In genomic region chr17:70254735-70255460, GRCh38 we compare ENCODE assay signal across 2 cellular contexts.
A peak's percentile ranks its signal among the peaks of the same experiment; 100 is the strongest.
TF ChIP-seq lines count a peak whose summit lies in the region.

No MANE protein-coding gene starts in this region.

TF ChIP-seq in IMR-90, 13 proteins besides CTCF, POLR2A, EP300 and RAD21:
- TF ChIP-seq RCOR1 (IDR thresholded peaks at IDR 0.05; ENCODE audit: insufficient replicate concordance, low read length) (no peak), SMC3 (IDR thresholded peaks at IDR 0.05; ENCODE audit: low read depth, low read length) (no peak)

TF ChIP-seq in endothelial cell of umbilical vein, 7 proteins besides CTCF, POLR2A, EP300 and RAD21:
- no peak for TF ChIP-seq POLR2AphosphoS5 (IDR thresholded peaks at IDR 0.05; ENCODE audit: insufficient read depth, low read depth, low read length)
- no peak for TF ChIP-seq EZH2 (IDR thresholded peaks at IDR 0.05; ENCODE audit: borderline replicate concordance, low read depth, low read length, severe bottlenecking)
- no peak for TF ChIP-seq MAX (IDR thresholded peaks at IDR 0.05; ENCODE audit: insufficient read depth, insufficient read length)
- no peak for TF ChIP-seq MYC (IDR thresholded peaks at IDR 0.05; ENCODE audit: low read depth, low read length)
- TF ChIP-seq GATA2 (IDR thresholded peaks at IDR 0.05; ENCODE audit: insufficient read depth, insufficient read length, low read depth, low read length) = no peak
- peak; percentile 65 for TF ChIP-seq FOS (IDR thresholded peaks at IDR 0.05; ENCODE audit: borderline replicate concordance, insufficient read depth, low read length)
- TF ChIP-seq JUN (IDR thresholded peaks at IDR 0.05; ENCODE audit: borderline replicate concordance, insufficient read depth, insufficient read length, low read depth) = peak; percentile 13
